1 cellular context compared by ENCODE assay signal in genomic region chr1:56478734-56479133, GRCh38.
TF ChIP-seq lines count a peak whose summit lies in the region.

No MANE protein-coding gene starts in this region.

TF ChIP-seq in liver, 16 proteins besides CTCF, POLR2A, EP300 and RAD21 (continued from another document):
- TF ChIP-seq, protein P1, sequence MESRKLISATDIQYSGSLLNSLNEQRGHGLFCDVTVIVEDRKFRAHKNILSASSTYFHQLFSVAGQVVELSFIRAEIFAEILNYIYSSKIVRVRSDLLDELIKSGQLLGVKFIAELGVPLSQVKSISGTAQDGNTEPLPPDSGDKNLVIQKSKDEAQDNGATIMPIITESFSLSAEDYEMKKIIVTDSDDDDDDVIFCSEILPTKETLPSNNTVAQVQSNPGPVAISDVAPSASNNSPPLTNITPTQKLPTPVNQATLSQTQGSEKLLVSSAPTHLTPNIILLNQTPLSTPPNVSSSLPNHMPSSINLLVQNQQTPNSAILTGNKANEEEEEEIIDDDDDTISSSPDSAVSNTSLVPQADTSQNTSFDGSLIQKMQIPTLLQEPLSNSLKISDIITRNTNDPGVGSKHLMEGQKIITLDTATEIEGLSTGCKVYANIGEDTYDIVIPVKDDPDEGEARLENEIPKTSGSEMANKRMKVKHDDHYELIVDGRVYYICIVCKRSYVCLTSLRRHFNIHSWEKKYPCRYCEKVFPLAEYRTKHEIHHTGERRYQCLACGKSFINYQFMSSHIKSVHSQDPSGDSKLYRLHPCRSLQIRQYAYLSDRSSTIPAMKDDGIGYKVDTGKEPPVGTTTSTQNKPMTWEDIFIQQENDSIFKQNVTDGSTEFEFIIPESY (IDR thresholded peaks at IDR 0.05), result no peak
